In the genomic region with DNA sequence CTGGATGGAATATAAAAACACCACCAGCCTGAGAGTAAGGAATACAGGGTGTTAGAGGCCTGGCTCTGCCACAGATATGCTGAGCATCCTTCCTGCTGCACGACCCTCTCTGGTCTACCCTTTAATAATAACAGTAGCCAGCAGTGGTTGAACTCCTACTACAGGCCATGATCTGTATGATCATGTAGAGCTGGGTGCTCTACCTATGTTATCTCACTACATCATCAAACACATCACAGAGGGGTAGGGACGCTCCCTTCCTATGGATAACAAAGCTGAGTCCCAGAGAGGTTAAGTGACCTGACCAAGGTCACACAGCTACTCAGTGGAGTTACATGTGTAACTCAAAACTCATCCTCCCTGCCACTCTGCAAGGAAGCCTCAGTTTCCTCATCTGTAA, we compare ENCODE assay signal across 31 cellular contexts. TPM values are rescaled to one million over a fixed set of nuclear protein-coding genes. Genes with fewer than 3 reads are reported as not detected.
"Had no signal": no experiment of that assay in that cellular context is flagged by ENCODE, and none has a peak within 500 bp of the region (broad histone marks: within the 10 kb centered on the region; RNA-seq: fewer than 3 reads in every experiment).

No MANE protein-coding gene starts in this region.

- H3K4me2 ChIP-seq: hepatocyte, neural progenitor cell had no signal

- H3K4me3 ChIP-seq: heart right ventricle, hepatocyte, left ventricle myocardium inferior, lung, neural progenitor cell, right atrium auricular region, skin epidermis, stomach, testis, thyroid gland, transverse colon, upper lobe of left lung had no signal

- ATAC-seq: heart right ventricle; naive thymus-derived CD4-positive, alpha-beta T cell; sciatic nerve; stimulated activated naive B cell treated with anti-CD40 and anti-IgM and Interleukin-4, amounts not matched to agents 10 μg/mL and 1 μg/mL and 100 μg/mL, for 72 hours; stimulated activated naive CD8-positive, alpha-beta T cell treated with anti-CD3 and anti-CD28 coated beads, Interleukin-15, Interleukin-2, amounts not matched to agents 100 U/mL and 50 U/mL, for 24 hours had no signal

- H3K27ac ChIP-seq: hepatocyte, neural progenitor cell, neutrophil, parathyroid adenoma, skin epidermis, stomach, testis, thyroid gland, transverse colon, upper lobe of left lung had no signal

- FAIRE-seq: urothelium cell line had no signal

- H2AFZ ChIP-seq: hepatocyte, neural progenitor cell, parathyroid adenoma had no signal

- DNase-seq: heart right ventricle; islet precursor cell; left ventricle myocardium inferior; mesendoderm; naive thymus-derived CD4-positive, alpha-beta T cell; nephron progenitor cell; occipital lobe; stimulated activated CD4-positive, alpha-beta T cell treated with anti-CD3 and anti-CD28 coated beads, Interleukin-12 subunit alpha, Interleukin-12 subunit beta, amount 100 ng/mL, for 4 hours; stimulated activated CD4-positive, alpha-beta T cell treated with anti-CD3 and anti-CD28 coated beads, Interleukin-15, amount 100 ng/mL, for 24 hours; stimulated activated CD4-positive, alpha-beta T cell treated with anti-CD3 and anti-CD28 coated beads, Interleukin-2, amount 100 ng/mL, for 24 hours; stimulated activated CD4-positive, alpha-beta T cell treated with anti-CD3 and anti-CD28 coated beads, Interleukin-4, amount 100 ng/mL, for 1 hour; stimulated activated naive B cell treated with anti-CD40 and anti-IgM and Interleukin-4, amounts not matched to agents 10 μg/mL and 1 μg/mL and 100 μg/mL, for 72 hours; stimulated activated naive CD8-positive, alpha-beta T cell treated with anti-CD3 and anti-CD28 coated beads, Interleukin-15, Interleukin-2, amounts not matched to agents 100 U/mL and 50 U/mL, for 24 hours; stomach; testis; thyroid gland; transverse colon; upper lobe of left lung had no signal

- H3K79me2 ChIP-seq: hepatocyte, parathyroid adenoma had no signal

- H3K4me1 ChIP-seq: neural progenitor cell, parathyroid adenoma had no signal

- H3K9me3 ChIP-seq: neutrophil, right atrium auricular region, testis, thyroid gland, transverse colon had no signal

- H3K9ac ChIP-seq: neural progenitor cell, parathyroid adenoma had no signal

- H3K36me3 ChIP-seq: heart right ventricle, left ventricle myocardium inferior, neural progenitor cell, neutrophil, right atrium auricular region, stomach, thyroid gland, transverse colon, upper lobe of left lung had no signal

- H3K27me3 ChIP-seq: heart right ventricle, hepatocyte, neural progenitor cell, neutrophil, right atrium auricular region, testis, thyroid gland, transverse colon, upper lobe of left lung had no signal

RNA-seq across cellular contexts. Expression of gene MYOM3, which starts 13.0 kb away (rescaled TPM):
- total RNA-seq: mononuclear cell; naive thymus-derived CD4-positive, alpha-beta T cell; osteocyte had no signal
- polyA plus RNA-seq: naive thymus-derived CD4-positive, alpha-beta T cell had no signal

RNA-seq across cellular contexts. Expression of gene IL22RA1, which starts 18.0 kb away (rescaled TPM):
- total RNA-seq: mononuclear cell; myocyte; naive thymus-derived CD4-positive, alpha-beta T cell; occipital lobe; osteocyte; pulmonary artery endothelial cell; sciatic nerve had no signal
- polyA plus RNA-seq: naive thymus-derived CD4-positive, alpha-beta T cell had no signal
